ENCODE assay signal across 1 cellular context in genomic region chr4:74016068-74016467, GRCh38.
TF ChIP-seq lines count a peak whose summit lies in the region.

No MANE protein-coding gene starts in this region.

TF ChIP-seq in GM23338, 12 proteins besides CTCF, POLR2A, EP300 and RAD21:
- TF ChIP-seq ZNF462 (CRISPR knock-in tag; IDR thresholded peaks at IDR 0.05) (no peak), STAT1 (IDR thresholded peaks at IDR 0.05; ENCODE audit: unreplicated experiment) (no peak), NANOG (IDR thresholded peaks at IDR 0.05; ENCODE audit: borderline replicate concordance) (no peak), JUNB (IDR thresholded peaks at IDR 0.05; ENCODE audit: unreplicated experiment) (no peak), ETS1 (IDR thresholded peaks at IDR 0.05) (no peak), ZNF331 (CRISPR knock-in tag; IDR thresholded peaks at IDR 0.05; ENCODE audit: low read depth) (no peak), EZH2phosphoT487 (IDR thresholded peaks at IDR 0.05; ENCODE audit: unreplicated experiment) (no peak), EZH2 (IDR thresholded peaks at IDR 0.05; ENCODE audit: low read depth, unreplicated experiment) (no peak), CREB1 (CRISPR knock-in tag; IDR thresholded peaks at IDR 0.05; ENCODE audit: low read depth) (no peak), REST (IDR thresholded peaks at IDR 0.05; ENCODE audit: unreplicated experiment) (no peak), POLR2AphosphoS5 (IDR thresholded peaks at IDR 0.05; ENCODE audit: low read depth) (no peak), ZNF114 (CRISPR knock-in tag; IDR thresholded peaks at IDR 0.05) (no peak)
